In genomic region chr2:12035029-12035720, GRCh38 we compare ENCODE assay signal across 1 cellular context.
A peak's percentile ranks its signal among the peaks of the same experiment; 100 is the strongest.
TF ChIP-seq lines count a peak whose summit lies in the region.

No MANE protein-coding gene starts in this region.

TF ChIP-seq in K562, 482 proteins besides CTCF, POLR2A, EP300 and RAD21 (continued from another document):
- TF ChIP-seq ATF6 (CRISPR knock-in tag; IDR thresholded peaks at IDR 0.05) (no peak), TFE3 (CRISPR knock-in tag; IDR thresholded peaks at IDR 0.05) (peak; percentile 11; the same call in 1 of the 2 replicates)
